ENCODE assay signal across 8 cellular contexts in genomic region chr3:9732753-9733115, GRCh38. TPM values are rescaled to one million over a fixed set of nuclear protein-coding genes. Genes with fewer than 3 reads are reported as not detected.
DNase-seq lines count a peak whose midpoint lies in the region; ATAC-seq, FAIRE-seq and TF ChIP-seq lines count a peak whose summit lies in the region.

No MANE protein-coding gene starts in this region.

- DNase-seq in EH (ENCODE audit: low read depth) (peak; percentile 47), Panc1 (ENCODE audit: low read depth, low spot score) (no peak), erythroblast (lab: John Stamatoyannopoulos, UW) (peak; percentile 52 to 54), osteocyte (ENCODE audit: extremely low spot score, unreplicated experiment) (no peak), NCI-H146 treated with DMSO at 0.1 percent for 48 hours (lab: John Stamatoyannopoulos, UW; ENCODE audit: unreplicated experiment) (no peak), midbrain (lab: John Stamatoyannopoulos, UW) (no peak), GM12891 (ENCODE audit: insufficient read length, low spot score) (no peak)
- DNase-seq in stimulated activated CD4-positive, alpha-beta T cell treated with anti-CD3 and anti-CD28 coated beads, Interleukin-4, amount 100 ng/mL, for 4 hours = no peak

- no peaks in the 10 kb centered on the region for H3K9me3 Mint-ChIP-seq in osteocyte (ENCODE audit: unreplicated experiment)

- peak overlapping the region; percentile 50 for H3K27ac Mint-ChIP-seq in osteocyte (ENCODE audit: unreplicated experiment)

- H3K36me3 Mint-ChIP-seq in osteocyte (ENCODE audit: unreplicated experiment) = peaks cover 16% of the 10 kb centered on the region

- TF ChIP-seq CTCF in Panc1 (IDR thresholded peaks at IDR 0.05) = no peak
- TF ChIP-seq CTCF in osteocyte (IDR thresholded peaks at IDR 0.05) = no peak

- POLR2A ChIA-PET in Panc1 (lab: Charles Lee) = interaction anchor here (0.5 kb wide), 1 partner anchor 529 kb away, joined by 9 read pairs; no protein-coding TSS in a partner anchor

- intact Hi-C loops in Panc1 (cut with micrococcal nuclease; ENCODE audit: unreplicated experiment) = no loop called here

- no peak for ATAC-seq in Panc1

- H3K36me3 ChIP-seq in Panc1 (ENCODE audit: control insufficient read depth, insufficient read depth, low read length) = no peaks in the 10 kb centered on the region; the same call in none of the 2 replicates

- TSS peak; percentile 60 for BruUV-seq in Panc1 (replicated peaks; lab: Mats Ljungman, UMichigan)

- peaks cover 7% of the 10 kb centered on the region; the same call in 1 of the 2 replicates for H3K4me1 ChIP-seq in Panc1 (ENCODE audit: control insufficient read depth, insufficient read depth, low read length)

- peak overlapping the region; percentile 80 for H3K4me3 Mint-ChIP-seq in osteocyte (ENCODE audit: unreplicated experiment)

- H3K9me3 ChIP-seq in Panc1 (ENCODE audit: control insufficient read depth, insufficient read depth, low read depth, low read length) = no peaks in the 10 kb centered on the region

- peak overlapping the region; percentile 70 to 84 for H3K4me3 ChIP-seq in Panc1 (ENCODE audit: low read depth in 2 of 2, low read length in 2 of 2)

- FAIRE-seq in GM12891 (lab: Jason Lieb, UNC) = no peak

- H3K27me3 ChIP-seq in Panc1 (ENCODE audit: control insufficient read depth, insufficient read depth, low read length) = no peaks in the 10 kb centered on the region

- no peak for TF ChIP-seq POLR2A in erythroblast (IDR thresholded peaks at IDR 0.05; ENCODE audit: low read length)
- no peak for TF ChIP-seq POLR2A in GM12891 (IDR thresholded peaks at IDR 0.05; ENCODE audit: low read depth, low read length)

- H3K27ac ChIP-seq in Panc1 (ENCODE audit: low read length) = peak overlapping the region; percentile 83; the same call in 1 of the 2 replicates

- in situ Hi-C loops in Panc1 (cut with HindIII; ENCODE audit: low pct_unique_long_range_greater_than_20kb, low sequenced_read_pairs) = no loop called here

- H3K27me3 Mint-ChIP-seq in osteocyte (ENCODE audit: unreplicated experiment) = peaks cover 2% of the 10 kb centered on the region

- H3K4me1 Mint-ChIP-seq in osteocyte (ENCODE audit: unreplicated experiment) = peaks cover 27% of the 10 kb centered on the region

- CTCF ChIA-PET in Panc1 (lab: Charles Lee) = no interaction called here

TF ChIP-seq in GM12891, 5 proteins besides CTCF, POLR2A, EP300 and RAD21:
- TF ChIP-seq PAX5 (IDR thresholded peaks at IDR 0.05; ENCODE audit: insufficient read depth, low read length, severe bottlenecking) (no peak), POU2F2 (IDR thresholded peaks at IDR 0.05; ENCODE audit: low read depth, low read length) (no peak), SPI1 (IDR thresholded peaks at IDR 0.05; ENCODE audit: low read depth, low read length) (no peak), POLR2AphosphoS5 (IDR thresholded peaks at IDR 0.05; ENCODE audit: low read depth, low read length) (no peak), TAF1 (IDR thresholded peaks at IDR 0.05; ENCODE audit: low read depth, low read length) (no peak)

RNA-seq across cellular contexts. Expression of gene BRPF1, which starts 1.2 kb away (rescaled TPM):
- 17.4 TPM for total RNA-seq in Panc1 (2021; ENCODE audit: unreplicated experiment)
- 11.7 TPM for polyA plus RNA-seq in Panc1 (2012; ENCODE audit: insufficient read length)
- total RNA-seq in osteocyte = 18.3 and 23.0 TPM in 2 replicates
- 11.0 TPM for polyA plus RNA-seq in GM12891 (2012; ENCODE audit: low read depth, missing spikeins)

RNA-seq across cellular contexts. Expression of gene OGG1, which starts 17.0 kb away (rescaled TPM):
- total RNA-seq in Panc1 (2021; ENCODE audit: unreplicated experiment) (32.5 TPM), osteocyte (34.8 and 37.9 TPM in 2 replicates)
- 24.6 TPM for polyA plus RNA-seq in Panc1 (2012; ENCODE audit: insufficient read length)
- polyA plus RNA-seq in GM12891 (2012; ENCODE audit: low read depth, missing spikeins) = 10.0 TPM

RNA-seq across cellular contexts. Expression of gene CPNE9, which starts 29.1 kb away (rescaled TPM):
- total RNA-seq in Panc1 (2021; ENCODE audit: unreplicated experiment) (0.13 TPM), osteocyte (0.26 TPM in 1 of 2 replicates, not detected in the other)
- polyA plus RNA-seq in Panc1 (2012; ENCODE audit: insufficient read length) = not detected
- polyA plus RNA-seq in GM12891 (2012; ENCODE audit: low read depth, missing spikeins) = 0.04 TPM

RNA-seq across cellular contexts. Expression of gene CAMK1, which starts 37.0 kb away (rescaled TPM):
- total RNA-seq in Panc1 (2021; ENCODE audit: unreplicated experiment) (9.7 TPM), osteocyte (8.8 and 10.7 TPM in 2 replicates)
- 21.1 TPM for polyA plus RNA-seq in Panc1 (2012; ENCODE audit: insufficient read length)
- 0.53 TPM for polyA plus RNA-seq in GM12891 (2012; ENCODE audit: low read depth, missing spikeins)

RNA-seq across cellular contexts. Expression of gene TADA3, which starts 59.5 kb away (rescaled TPM):
- total RNA-seq in Panc1 (2021; ENCODE audit: unreplicated experiment) (61.3 TPM), osteocyte (63.4 and 66.0 TPM in 2 replicates)
- polyA plus RNA-seq in Panc1 (2012; ENCODE audit: insufficient read length) = 94.0 TPM
- 34.8 TPM for polyA plus RNA-seq in GM12891 (2012; ENCODE audit: low read depth, missing spikeins)

Comparison
In these comparisons a context has a peak if more than half of its experiments do, and no peak if none do; other contexts are left out.
1. DNase-seq: peak in EH (single experiment) and erythroblast (2 of 2); none in Panc1 (single experiment), osteocyte (single experiment), NCI-H146 treated with DMSO at 0.1 percent for 48 hours (single experiment), midbrain (single experiment), stimulated activated CD4-positive, alpha-beta T cell treated with anti-CD3 and anti-CD28 coated beads, Interleukin-4, amount 100 ng/mL, for 4 hours (0 of 2) and GM12891 (single experiment).